Comparison of ENCODE assay signal across 1 cellular context in the genomic region with DNA sequence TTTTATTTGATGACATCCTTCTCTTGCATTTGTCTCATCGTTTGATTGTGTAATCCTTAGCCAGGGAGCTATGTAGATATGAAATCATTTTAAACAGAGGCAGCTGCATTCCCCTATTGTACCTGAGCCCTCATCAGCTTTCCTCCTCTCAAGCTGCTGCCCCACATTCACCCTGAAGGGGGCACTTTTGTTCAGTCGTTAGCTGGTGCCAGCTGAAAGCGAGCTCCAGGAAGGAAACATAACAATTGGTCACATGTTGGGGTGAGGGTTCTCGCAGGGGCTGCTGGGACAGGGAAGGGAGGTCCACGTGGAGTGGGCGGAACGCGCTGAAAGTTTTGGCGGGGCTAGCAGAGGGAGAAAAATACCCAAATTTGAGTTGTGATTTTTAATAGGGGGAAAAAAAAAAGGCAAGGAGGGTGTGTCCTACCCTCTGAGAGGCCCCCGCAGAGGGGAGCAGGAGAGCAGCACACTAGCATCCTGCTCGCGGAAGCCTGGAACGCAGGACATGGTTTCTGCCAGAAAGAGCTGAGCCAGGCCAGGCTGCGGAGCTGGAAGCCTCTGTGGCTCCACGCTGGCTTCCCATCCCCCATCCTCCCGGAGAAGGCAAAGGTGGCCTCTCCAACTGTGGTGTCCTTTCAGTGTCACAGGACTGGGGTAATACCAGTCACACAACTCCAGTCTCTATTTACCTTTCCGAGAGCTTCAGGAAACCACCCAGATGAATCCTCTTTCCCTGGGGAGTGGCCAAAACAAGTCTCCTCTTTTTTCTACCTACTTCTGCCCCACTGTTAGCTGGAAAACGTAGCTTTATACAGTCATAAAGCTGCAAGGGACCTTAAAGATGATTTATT.
TF ChIP-seq lines count a peak whose summit lies in the region.

No MANE protein-coding gene starts in this region.

TF ChIP-seq in HepG2, 621 proteins besides CTCF, POLR2A, EP300 and RAD21 (continued from another document and continues in another):
- TF ChIP-seq NCOR1 (IDR thresholded peaks at IDR 0.05; ENCODE audit: borderline replicate concordance, low read length) (peak; percentile 76; the same call in 1 of the 2 replicates), SRY (CRISPR knock-in tag; IDR thresholded peaks at IDR 0.05) (no peak; the same call in 1 of the 2 replicates), ELK4 (CRISPR knock-in tag; IDR thresholded peaks at IDR 0.05; ENCODE audit: borderline replicate concordance) (no peak), ZBTB7B (CRISPR knock-in tag; IDR thresholded peaks at IDR 0.05) (peak; percentile 56), PPARG (CRISPR knock-in tag; conservative IDR thresholded peaks at IDR 0.05) (peak; percentile 51; the same call in 1 of the 2 replicates), TSC22D2 (CRISPR knock-in tag; IDR thresholded peaks at IDR 0.05; ENCODE audit: borderline replicate concordance) (peak; percentile 67; the same call in 1 of the 2 replicates), ZNF33A (CRISPR knock-in tag; IDR thresholded peaks at IDR 0.05; ENCODE audit: borderline replicate concordance) (peak; percentile 19; the same call in 1 of the 2 replicates), ZMAT3 (CRISPR knock-in tag; conservative IDR thresholded peaks at IDR 0.05) (peak; percentile 55), TEAD2 (CRISPR knock-in tag; IDR thresholded peaks at IDR 0.05) (0 out of 2 replicates have a peak, but pooled peaks have one; percentile 20), HNRNPL (IDR thresholded peaks at IDR 0.05; ENCODE audit: low read depth, low read length) (0 out of 2 replicates have a peak, but pooled peaks have one; percentile 33), JUNB (CRISPR knock-in tag; IDR thresholded peaks at IDR 0.05; ENCODE audit: borderline replicate concordance) (no peak; the same call in 1 of the 2 replicates), MYNN (CRISPR knock-in tag; IDR thresholded peaks at IDR 0.05; ENCODE audit: low read depth) (no peak), PBX3 (CRISPR knock-in tag; IDR thresholded peaks at IDR 0.05; ENCODE audit: borderline replicate concordance) (peak; percentile 43; the same call in 1 of the 2 replicates), ATF4 (CRISPR knock-in tag; IDR thresholded peaks at IDR 0.05) (peak in 1 of 2 experiments; percentile 79; a peak in 2 of 4 replicates), ZNF432 (CRISPR knock-in tag; IDR thresholded peaks at IDR 0.05; ENCODE audit: borderline replicate concordance) (no peak), ZNF670 (CRISPR knock-in tag; IDR thresholded peaks at IDR 0.05; ENCODE audit: borderline replicate concordance) (peak; percentile 97; the same call in 1 of the 2 replicates), DPF2 (CRISPR knock-in tag; IDR thresholded peaks at IDR 0.05; ENCODE audit: borderline replicate concordance, low read depth) (peak; percentile 67; the same call in 1 of the 2 replicates), AKNA (CRISPR knock-in tag; IDR thresholded peaks at IDR 0.05; ENCODE audit: borderline replicate concordance) (peak; percentile 53; the same call in 1 of the 2 replicates), ZNF484 (CRISPR knock-in tag; IDR thresholded peaks at IDR 0.05; ENCODE audit: borderline replicate concordance, low read depth) (peak; percentile 97; the same call in 1 of the 2 replicates), MTA3 (CRISPR knock-in tag; IDR thresholded peaks at IDR 0.05) (no peak), IKZF4 (CRISPR knock-in tag; IDR thresholded peaks at IDR 0.05; ENCODE audit: borderline replicate concordance, low read depth, not compliant biosample characterization) (peak; percentile 37), ZFP90 (CRISPR knock-in tag; IDR thresholded peaks at IDR 0.05; ENCODE audit: borderline replicate concordance) (peak; percentile 63), KMT2A (CRISPR knock-in tag; IDR thresholded peaks at IDR 0.05) (peak; percentile 55; the same call in 1 of the 2 replicates), ZNF768 (CRISPR knock-in tag; IDR thresholded peaks at IDR 0.05) (peak; percentile 45; the same call in 1 of the 2 replicates), SNRNP70 (IDR thresholded peaks at IDR 0.05; ENCODE audit: low read depth, low read length) (no peak), ZNF883 (CRISPR knock-in tag; IDR thresholded peaks at IDR 0.05; ENCODE audit: not compliant biosample characterization) (peak; percentile 77), ZNF816 (CRISPR knock-in tag; IDR thresholded peaks at IDR 0.05; ENCODE audit: borderline replicate concordance) (peak; percentile 79; the same call in 1 of the 2 replicates)
- TF ChIP-seq, protein P1, sequence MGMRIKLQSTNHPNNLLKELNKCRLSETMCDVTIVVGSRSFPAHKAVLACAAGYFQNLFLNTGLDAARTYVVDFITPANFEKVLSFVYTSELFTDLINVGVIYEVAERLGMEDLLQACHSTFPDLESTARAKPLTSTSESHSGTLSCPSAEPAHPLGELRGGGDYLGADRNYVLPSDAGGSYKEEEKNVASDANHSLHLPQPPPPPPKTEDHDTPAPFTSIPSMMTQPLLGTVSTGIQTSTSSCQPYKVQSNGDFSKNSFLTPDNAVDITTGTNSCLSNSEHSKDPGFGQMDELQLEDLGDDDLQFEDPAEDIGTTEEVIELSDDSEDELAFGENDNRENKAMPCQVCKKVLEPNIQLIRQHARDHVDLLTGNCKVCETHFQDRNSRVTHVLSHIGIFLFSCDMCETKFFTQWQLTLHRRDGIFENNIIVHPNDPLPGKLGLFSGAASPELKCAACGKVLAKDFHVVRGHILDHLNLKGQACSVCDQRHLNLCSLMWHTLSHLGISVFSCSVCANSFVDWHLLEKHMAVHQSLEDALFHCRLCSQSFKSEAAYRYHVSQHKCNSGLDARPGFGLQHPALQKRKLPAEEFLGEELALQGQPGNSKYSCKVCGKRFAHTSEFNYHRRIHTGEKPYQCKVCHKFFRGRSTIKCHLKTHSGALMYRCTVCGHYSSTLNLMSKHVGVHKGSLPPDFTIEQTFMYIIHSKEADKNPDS (CRISPR knock-in tag; IDR thresholded peaks at IDR 0.05), result no peak
- TF ChIP-seq, protein P2, sequence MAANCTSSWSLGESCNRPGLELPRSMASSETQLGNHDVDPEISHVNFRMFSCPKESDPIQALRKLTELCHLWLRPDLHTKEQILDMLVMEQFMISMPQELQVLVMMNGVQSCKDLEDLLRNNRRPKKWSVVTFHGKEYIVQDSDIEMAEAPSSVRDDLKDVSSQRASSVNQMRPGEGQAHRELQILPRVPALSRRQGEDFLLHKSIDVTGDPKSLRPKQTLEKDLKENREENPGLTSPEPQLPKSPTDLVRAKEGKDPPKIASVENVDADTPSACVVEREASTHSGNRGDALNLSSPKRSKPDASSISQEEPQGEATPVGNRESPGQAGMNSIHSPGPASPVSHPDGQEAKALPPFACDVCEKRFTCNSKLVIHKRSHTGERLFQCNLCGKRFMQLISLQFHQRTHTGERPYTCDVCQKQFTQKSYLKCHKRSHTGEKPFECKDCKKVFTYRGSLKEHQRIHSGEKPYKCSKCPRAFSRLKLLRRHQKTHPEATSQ (CRISPR knock-in tag; IDR thresholded peaks at IDR 0.05; ENCODE audit: borderline replicate concordance), result peak; percentile 83; the same call in 1 of the 2 replicates
- TF ChIP-seq, protein P3, sequence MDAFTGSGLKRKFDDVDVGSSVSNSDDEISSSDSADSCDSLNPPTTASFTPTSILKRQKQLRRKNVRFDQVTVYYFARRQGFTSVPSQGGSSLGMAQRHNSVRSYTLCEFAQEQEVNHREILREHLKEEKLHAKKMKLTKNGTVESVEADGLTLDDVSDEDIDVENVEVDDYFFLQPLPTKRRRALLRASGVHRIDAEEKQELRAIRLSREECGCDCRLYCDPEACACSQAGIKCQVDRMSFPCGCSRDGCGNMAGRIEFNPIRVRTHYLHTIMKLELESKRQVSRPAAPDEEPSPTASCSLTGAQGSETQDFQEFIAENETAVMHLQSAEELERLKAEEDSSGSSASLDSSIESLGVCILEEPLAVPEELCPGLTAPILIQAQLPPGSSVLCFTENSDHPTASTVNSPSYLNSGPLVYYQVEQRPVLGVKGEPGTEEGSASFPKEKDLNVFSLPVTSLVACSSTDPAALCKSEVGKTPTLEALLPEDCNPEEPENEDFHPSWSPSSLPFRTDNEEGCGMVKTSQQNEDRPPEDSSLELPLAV (CRISPR knock-in tag; conservative IDR thresholded peaks at IDR 0.05; ENCODE audit: low read depth), result no peak
- TF ChIP-seq, protein P4, sequence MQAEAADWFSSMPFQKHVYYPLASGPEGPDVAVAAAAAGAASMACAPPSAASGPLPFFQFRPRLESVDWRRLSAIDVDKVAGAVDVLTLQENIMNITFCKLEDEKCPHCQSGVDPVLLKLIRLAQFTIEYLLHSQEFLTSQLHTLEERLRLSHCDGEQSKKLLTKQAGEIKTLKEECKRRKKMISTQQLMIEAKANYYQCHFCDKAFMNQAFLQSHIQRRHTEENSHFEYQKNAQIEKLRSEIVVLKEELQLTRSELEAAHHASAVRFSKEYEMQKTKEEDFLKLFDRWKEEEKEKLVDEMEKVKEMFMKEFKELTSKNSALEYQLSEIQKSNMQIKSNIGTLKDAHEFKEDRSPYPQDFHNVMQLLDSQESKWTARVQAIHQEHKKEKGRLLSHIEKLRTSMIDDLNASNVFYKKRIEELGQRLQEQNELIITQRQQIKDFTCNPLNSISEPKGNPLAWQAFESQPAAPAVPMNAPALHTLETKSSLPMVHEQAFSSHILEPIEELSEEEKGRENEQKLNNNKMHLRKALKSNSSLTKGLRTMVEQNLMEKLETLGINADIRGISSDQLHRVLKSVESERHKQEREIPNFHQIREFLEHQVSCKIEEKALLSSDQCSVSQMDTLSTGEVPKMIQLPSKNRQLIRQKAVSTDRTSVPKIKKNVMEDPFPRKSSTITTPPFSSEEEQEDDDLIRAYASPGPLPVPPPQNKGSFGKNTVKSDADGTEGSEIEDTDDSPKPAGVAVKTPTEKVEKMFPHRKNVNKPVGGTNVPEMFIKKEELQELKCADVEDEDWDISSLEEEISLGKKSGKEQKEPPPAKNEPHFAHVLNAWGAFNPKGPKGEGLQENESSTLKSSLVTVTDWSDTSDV (CRISPR knock-in tag; IDR thresholded peaks at IDR 0.05), result no peak
- TF ChIP-seq, protein P5, sequence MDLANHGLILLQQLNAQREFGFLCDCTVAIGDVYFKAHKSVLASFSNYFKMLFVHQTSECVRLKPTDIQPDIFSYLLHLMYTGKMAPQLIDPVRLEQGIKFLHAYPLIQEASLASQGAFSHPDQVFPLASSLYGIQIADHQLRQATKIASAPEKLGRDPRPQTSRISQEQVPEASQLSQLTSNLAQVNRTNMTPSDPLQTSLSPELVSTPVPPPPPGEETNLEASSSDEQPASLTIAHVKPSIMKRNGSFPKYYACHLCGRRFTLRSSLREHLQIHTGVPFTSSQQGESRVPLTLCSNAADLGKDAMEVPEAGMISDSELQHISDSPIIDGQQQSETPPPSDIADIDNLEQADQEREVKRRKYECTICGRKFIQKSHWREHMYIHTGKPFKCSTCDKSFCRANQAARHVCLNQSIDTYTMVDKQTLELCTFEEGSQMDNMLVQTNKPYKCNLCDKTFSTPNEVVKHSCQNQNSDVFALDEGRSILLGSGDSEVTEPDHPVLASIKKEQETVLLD (CRISPR knock-in tag; IDR thresholded peaks at IDR 0.05; ENCODE audit: low read depth), result peak; percentile 73
